Comparison of ENCODE assay signal across 2 cellular contexts in genomic region chr16:74361840-74362610, GRCh38. TPM values are rescaled to one million over a fixed set of nuclear protein-coding genes. Genes with fewer than 3 reads are reported as not detected.
"Had no signal": no experiment of that assay in that cellular context is flagged by ENCODE, and none has a peak within 500 bp of the region (broad histone marks: within the 10 kb centered on the region; RNA-seq: fewer than 3 reads in every experiment).

No MANE protein-coding gene starts in this region.

RNA-seq across cellular contexts. Expression of gene NPIPB15, which starts 14.1 kb away (rescaled TPM):
- total RNA-seq: left ventricle myocardium superior had no signal

RNA-seq across cellular contexts. Expression of gene CLEC18B, which starts 59.3 kb away (rescaled TPM):
- total RNA-seq: left ventricle myocardium superior had no signal
- polyA plus RNA-seq: naive thymus-derived CD8-positive, alpha-beta T cell had no signal
